Comparison of ENCODE assay signal across 37 cellular contexts in genomic region chr17:36864230-36864629, GRCh38.
"Had no signal": no experiment of that assay in that cellular context is flagged by ENCODE, and none has a peak within 500 bp of the region (broad histone marks: within the 10 kb centered on the region; RNA-seq: fewer than 3 reads in every experiment).

No MANE protein-coding gene starts in this region.

- H3K4me3 Mint-ChIP-seq: activated CD4-positive, alpha-beta T cell treated with anti-CD3 and anti-CD28 coated beads, Interleukin-2, amount 10 ng/mL, durations not matched to agents 24 days and 14 days; activated CD8-positive, alpha-beta T cell treated with anti-CD3 and anti-CD28 coated beads for 36 hours; activated naive CD8-positive, alpha-beta T cell treated with anti-CD3 and anti-CD28 coated beads for 36 hours; activated T-cell treated with anti-CD3 and anti-CD28 coated beads, Interleukin-2, amount 50 U/mL, for 72 hours; activated T-helper 17 cell treated with anti-CD3 and anti-CD28 coated beads, Interleukin-2, amount 50 U/mL, for 72 hours; central memory CD8-positive, alpha-beta T cell had no signal

- H3K27ac ChIP-seq: ascending aorta, cardiac muscle cell, Peyer's patch, RWPE1, SJCRH30, SK-N-MC, WERI-Rb-1 had no signal

- H3K27me3 ChIP-seq: ascending aorta, Peyer's patch, SJCRH30 had no signal

- H3K36me3 ChIP-seq: ascending aorta, cardiac muscle cell, Peyer's patch, SJCRH30, WERI-Rb-1 had no signal

- DNase-seq: activated CD4-positive, alpha-beta T cell treated with anti-CD3 and anti-CD28 coated beads, Interleukin-2, amount 10 ng/mL, durations not matched to agents 24 days and 14 days; activated CD4-positive, alpha-beta T cell treated with anti-CD3 and anti-CD28 coated beads, Interleukin-2, amount 50 U/mL, for 4 hours; activated CD8-positive, alpha-beta T cell treated with anti-CD3 and anti-CD28 coated beads for 36 hours; activated effector memory CD4-positive, alpha-beta T cell treated with anti-CD3 and anti-CD28 coated beads, Interleukin-2, amount 50 U/mL, for 16 hours; activated naive CD4-positive, alpha-beta T cell; activated naive CD4-positive, alpha-beta T cell treated with anti-CD3 and anti-CD28 coated beads, Interleukin-2, amount 50 U/mL, for 16 hours; activated naive CD8-positive, alpha-beta T cell treated with anti-CD3 and anti-CD28 coated beads for 36 hours; activated T-cell treated with anti-CD3 and anti-CD28 coated beads, Interleukin-2, amount 50 U/mL, for 1 hour; activated T-cell treated with anti-CD3 and anti-CD28 coated beads, Interleukin-2, amount 50 U/mL, for 72 hours; amniotic stem cell; MM.1S; MV-4-11; NCI-H1092 treated with DMSO at 0.1 percent for 48 hours; NCI-H1417; NCI-H146; NCI-H187; NCI-H2029 treated with DMSO at 0.1 percent for 48 hours; NCI-H2107; NCI-H2171; NCI-H510A; NCI-H526; NCI-H748 treated with DMSO at 0.1 percent for 48 hours; NK-92 treated with Interleukin-12 subunit alpha and Interleukin-12 subunit beta, amount 100 ng/mL, for 24 hours; PC-3; Right ventricle myocardium superior; SJCRH30; SW 1271; T-helper 1 cell; T1000; WERI-Rb-1 had no signal

- ATAC-seq: activated CD8-positive, alpha-beta T cell treated with anti-CD3 and anti-CD28 coated beads for 36 hours; activated T-cell treated with anti-CD3 and anti-CD28 coated beads, Interleukin-2, amount 50 U/mL, for 72 hours; activated T-helper 17 cell treated with anti-CD3 and anti-CD28 coated beads, Interleukin-2, amount 50 U/mL, for 72 hours; PC-3 had no signal

- H3K4me1 ChIP-seq: ascending aorta, Peyer's patch, SJCRH30 had no signal

- H3K4me1 Mint-ChIP-seq: activated CD4-positive, alpha-beta T cell treated with anti-CD3 and anti-CD28 coated beads, Interleukin-2, amount 10 ng/mL, durations not matched to agents 24 days and 14 days; activated naive CD8-positive, alpha-beta T cell treated with anti-CD3 and anti-CD28 coated beads for 36 hours; activated T-helper 17 cell treated with anti-CD3 and anti-CD28 coated beads, Interleukin-2, amount 50 U/mL, for 72 hours; central memory CD8-positive, alpha-beta T cell had no signal

- H3K36me3 Mint-ChIP-seq: activated naive CD8-positive, alpha-beta T cell treated with anti-CD3 and anti-CD28 coated beads for 36 hours had no signal

- H3K4me3 ChIP-seq: ascending aorta, cardiac muscle cell, Peyer's patch, SJCRH30, SK-N-MC had no signal

- H3K9me3 Mint-ChIP-seq: activated CD4-positive, alpha-beta T cell treated with anti-CD3 and anti-CD28 coated beads, Interleukin-2, amount 10 ng/mL, durations not matched to agents 24 days and 14 days; activated CD8-positive, alpha-beta T cell treated with anti-CD3 and anti-CD28 coated beads for 36 hours; activated naive CD8-positive, alpha-beta T cell treated with anti-CD3 and anti-CD28 coated beads for 36 hours; activated T-cell treated with anti-CD3 and anti-CD28 coated beads, Interleukin-2, amount 50 U/mL, for 72 hours; activated T-helper 17 cell treated with anti-CD3 and anti-CD28 coated beads, Interleukin-2, amount 50 U/mL, for 72 hours; central memory CD8-positive, alpha-beta T cell had no signal

- H3K27ac Mint-ChIP-seq: activated CD4-positive, alpha-beta T cell treated with anti-CD3 and anti-CD28 coated beads, Interleukin-2, amount 10 ng/mL, durations not matched to agents 24 days and 14 days; activated CD8-positive, alpha-beta T cell treated with anti-CD3 and anti-CD28 coated beads for 36 hours; activated naive CD8-positive, alpha-beta T cell treated with anti-CD3 and anti-CD28 coated beads for 36 hours; activated T-cell treated with anti-CD3 and anti-CD28 coated beads, Interleukin-2, amount 50 U/mL, for 72 hours; activated T-helper 17 cell treated with anti-CD3 and anti-CD28 coated beads, Interleukin-2, amount 50 U/mL, for 72 hours had no signal

- H3K9me3 ChIP-seq: ascending aorta, Peyer's patch, SJCRH30 had no signal
